Comparison of ENCODE assay signal across 20 cellular contexts in genomic region chr14:80546056-80546854, GRCh38.
"Had no signal": no experiment of that assay in that cellular context is flagged by ENCODE, and none has a peak within 500 bp of the region (broad histone marks: within the 10 kb centered on the region; RNA-seq: fewer than 3 reads in every experiment).

No MANE protein-coding gene starts in this region.

- H3K27me3 Mint-ChIP-seq: activated naive CD4-positive, alpha-beta T cell treated with anti-CD3 and anti-CD28 coated beads, Interleukin-2, amount 50 U/mL, for 24 hours; stimulated activated naive B cell treated with anti-CD40 and anti-IgM and Interleukin-4, amounts not matched to agents 10 μg/mL and 1 μg/mL and 100 μg/mL, for 72 hours had no signal

- H3K4me1 Mint-ChIP-seq: activated naive CD4-positive, alpha-beta T cell treated with anti-CD3 and anti-CD28 coated beads, Interleukin-2, amount 50 U/mL, for 24 hours; nephron progenitor cell; stimulated activated naive B cell treated with anti-CD40 and anti-IgM and Interleukin-4, amounts not matched to agents 10 μg/mL and 1 μg/mL and 100 μg/mL, for 72 hours had no signal

- H3K4me3 Mint-ChIP-seq: activated naive CD4-positive, alpha-beta T cell treated with anti-CD3 and anti-CD28 coated beads, Interleukin-2, amount 50 U/mL, for 24 hours; nephron progenitor cell; stimulated activated naive B cell treated with anti-CD40 and anti-IgM and Interleukin-4, amounts not matched to agents 10 μg/mL and 1 μg/mL and 100 μg/mL, for 72 hours had no signal

- H3K4me3 ChIP-seq: lung, spleen, thoracic aorta, upper lobe of left lung had no signal

- H3K9me3 Mint-ChIP-seq: nephron progenitor cell had no signal

- H3K27ac Mint-ChIP-seq: activated naive CD4-positive, alpha-beta T cell treated with anti-CD3 and anti-CD28 coated beads, Interleukin-2, amount 50 U/mL, for 24 hours; nephron progenitor cell; stimulated activated naive B cell treated with anti-CD40 and anti-IgM and Interleukin-4, amounts not matched to agents 10 μg/mL and 1 μg/mL and 100 μg/mL, for 72 hours had no signal

- H3K4me1 ChIP-seq: spleen, upper lobe of left lung had no signal

- H3K9me3 ChIP-seq: thoracic aorta, upper lobe of left lung had no signal

- ATAC-seq: activated CD4-positive, CD25-positive, alpha-beta regulatory T cell treated with anti-CD3 and anti-CD28 coated beads, Interleukin-2, amount 50 U/mL, for 24 hours; left lobe of liver; stimulated activated naive B cell treated with anti-CD40 and anti-IgM and Interleukin-4, amounts not matched to agents 10 μg/mL and 1 μg/mL and 100 μg/mL, for 72 hours had no signal

- H3K27ac ChIP-seq: spleen, thoracic aorta, upper lobe of left lung had no signal

- DNase-seq: activated CD4-positive, alpha-beta T cell treated with anti-CD3 and anti-CD28 coated beads, Interleukin-2, amount 50 U/mL, for 1 hour; activated CD8-positive, alpha-beta memory T cell treated with anti-CD3 and anti-CD28 coated beads for 24 hours; activated gamma-delta T cell; cerebellar nuclear complex; cortex of kidney; effector CD8-positive, alpha-beta T cell; head of caudate nucleus; midbrain; nephron progenitor cell; nucleus accumbens; spleen; stimulated activated CD4-positive, alpha-beta T cell treated with anti-CD3 and anti-CD28 coated beads, Interleukin-4, amount 100 ng/mL, for 4 hours; stimulated activated naive B cell treated with anti-CD40 and anti-IgM and Interleukin-4, amounts not matched to agents 10 μg/mL and 1 μg/mL and 100 μg/mL, for 72 hours; T-helper 9 cell; upper lobe of left lung had no signal

- H3K36me3 ChIP-seq: spleen, thoracic aorta, upper lobe of left lung had no signal

- H3K36me3 Mint-ChIP-seq: activated naive CD4-positive, alpha-beta T cell treated with anti-CD3 and anti-CD28 coated beads, Interleukin-2, amount 50 U/mL, for 24 hours; stimulated activated naive B cell treated with anti-CD40 and anti-IgM and Interleukin-4, amounts not matched to agents 10 μg/mL and 1 μg/mL and 100 μg/mL, for 72 hours had no signal

- H3K27me3 ChIP-seq: spleen, upper lobe of left lung had no signal
